Comparison of ENCODE assay signal across 35 cellular contexts in genomic region chr4:36492590-36492989, GRCh38.
"Had no signal": no experiment of that assay in that cellular context is flagged by ENCODE, and none has a peak within 500 bp of the region (broad histone marks: within the 10 kb centered on the region; RNA-seq: fewer than 3 reads in every experiment).

No MANE protein-coding gene starts in this region.

- H3K36me3 ChIP-seq: adrenal gland, brain microvascular endothelial cell, breast epithelium, cardiac muscle cell had no signal

- DNase-seq: activated B cell treated with CpG ODN at 0.5 μM for 24 hours; activated CD4-positive, alpha-beta memory T cell treated with anti-CD3 and anti-CD28 coated beads for 36 hours; activated CD4-positive, alpha-beta T cell treated with anti-CD3 and anti-CD28 coated beads for 4 hours; activated CD4-positive, alpha-beta T cell treated with anti-CD3 and anti-CD28 coated beads, Interleukin-2, amount 10 ng/mL, durations not matched to agents 24 days and 14 days; activated CD4-positive, alpha-beta T cell treated with anti-CD3 and anti-CD28 coated beads, Interleukin-2, amount 50 U/mL, for 1 hour; activated CD4-positive, alpha-beta T cell treated with anti-CD3 and anti-CD28 coated beads, Interleukin-2, amount 50 U/mL, for 4 hours; activated CD4-positive, CD25-positive, alpha-beta regulatory T cell treated with anti-CD3 and anti-CD28 coated beads, Interleukin-2, amount 50 U/mL, for 72 hours; activated CD8-positive, alpha-beta memory T cell treated with anti-CD3 and anti-CD28 coated beads, Interleukin-2, amount 50 U/mL, for 4 hours; activated CD8-positive, alpha-beta T cell treated with anti-CD3 and anti-CD28 coated beads for 36 hours; activated effector memory CD4-positive, alpha-beta T cell treated with anti-CD3 and anti-CD28 coated beads, Interleukin-2, amount 50 U/mL, for 16 hours; activated gamma-delta T cell treated with Interleukin-2 at 50 U/mL for 16 hours; activated naive CD4-positive, alpha-beta T cell; activated naive CD4-positive, alpha-beta T cell treated with anti-CD3 and anti-CD28 coated beads for 36 hours; activated naive CD4-positive, alpha-beta T cell treated with anti-CD3 and anti-CD28 coated beads, Interleukin-2, amount 50 U/mL, for 16 hours; activated naive CD8-positive, alpha-beta T cell treated with anti-CD3 and anti-CD28 coated beads for 36 hours; activated T-cell treated with anti-CD3 and anti-CD28 coated beads for 4 hours; activated T-cell treated with anti-CD3 and anti-CD28 coated beads, Interleukin-2, amount 50 U/mL, for 1 hour; activated T-cell treated with anti-CD3 and anti-CD28 coated beads, Interleukin-2, amount 50 U/mL, for 4 hours; activated T-cell treated with anti-CD3 and anti-CD28 coated beads, Interleukin-2, amount 50 U/mL, for 72 hours; adrenal gland; amniotic stem cell; aorta; body of pancreas; brain microvascular endothelial cell; caudate nucleus; cerebellar nuclear complex; T-helper 2 cell; T-helper 9 cell had no signal

- H3K27ac ChIP-seq: adrenal gland, body of pancreas, brain microvascular endothelial cell, breast epithelium, cardiac muscle cell, VCaP had no signal

- FAIRE-seq: astrocyte, TTC549 had no signal

- H3K9me3 ChIP-seq: adrenal gland, body of pancreas, breast epithelium had no signal

- ATAC-seq: activated CD8-positive, alpha-beta T cell treated with anti-CD3 and anti-CD28 coated beads for 36 hours; activated naive CD4-positive, alpha-beta T cell treated with anti-CD3 and anti-CD28 coated beads, Interleukin-2, amount 50 U/mL, for 72 hours; activated T-cell treated with anti-CD3 and anti-CD28 coated beads, Interleukin-2, amount 50 U/mL, for 4 hours; activated T-cell treated with anti-CD3 and anti-CD28 coated beads, Interleukin-2, amount 50 U/mL, for 72 hours; activated T-helper 17 cell treated with anti-CD3 and anti-CD28 coated beads, Interleukin-2, amount 50 U/mL, for 72 hours; body of pancreas had no signal

- H3K4me3 ChIP-seq: adrenal gland, body of pancreas, breast epithelium, cardiac muscle cell had no signal

- H3K4me1 ChIP-seq: adrenal gland, body of pancreas, breast epithelium had no signal

- H3K27me3 ChIP-seq: adrenal gland, body of pancreas, brain microvascular endothelial cell, breast epithelium, cardiac muscle cell had no signal
